ENCODE assay signal across 8 cellular contexts in the genomic region with DNA sequence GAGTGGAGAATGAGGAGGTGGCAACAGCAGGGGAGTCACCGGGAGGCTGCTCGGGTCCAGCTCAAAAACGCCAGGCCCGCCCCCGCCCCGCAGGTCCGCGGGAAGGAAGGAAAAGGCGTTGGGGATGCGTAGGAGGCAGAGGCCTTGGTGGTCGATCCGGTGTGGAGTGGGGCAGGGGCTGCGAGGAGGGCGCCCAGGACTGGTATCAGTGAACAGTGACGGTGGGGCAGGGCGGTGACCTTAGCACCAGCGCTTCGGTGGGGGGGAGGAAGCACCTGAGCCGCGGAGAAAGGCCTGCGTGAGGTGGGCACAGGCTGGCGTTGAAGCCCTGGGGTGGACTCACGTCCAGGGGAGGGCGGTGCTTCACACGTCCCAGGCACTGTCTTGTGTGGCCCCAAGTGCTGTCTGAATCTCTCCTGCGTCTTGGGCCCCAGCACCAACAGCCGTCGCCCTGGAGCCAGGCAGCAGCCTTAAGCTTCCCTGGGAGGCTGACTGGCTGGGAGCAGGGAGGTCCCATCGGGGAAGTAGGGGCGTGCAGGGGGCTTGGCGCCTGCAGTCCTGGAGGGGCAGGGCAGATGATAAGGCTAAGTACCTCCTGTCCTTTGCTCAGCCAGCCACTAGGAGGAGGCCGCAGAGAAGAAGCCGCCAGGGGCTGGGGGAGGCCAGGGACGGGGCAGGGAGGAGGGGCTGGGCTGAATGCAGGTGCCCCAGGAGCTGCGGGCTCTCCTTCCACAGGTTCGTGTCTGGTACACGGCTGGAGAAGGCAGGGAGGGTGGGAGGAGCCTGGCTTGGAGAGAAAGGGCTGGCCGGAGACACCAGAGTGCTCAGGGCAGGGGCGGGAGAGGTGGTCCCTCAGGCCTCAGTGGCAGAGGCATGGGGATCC. TPM values are rescaled to one million over a fixed set of nuclear protein-coding genes. Genes with fewer than 3 reads are reported as not detected.
DNase-seq lines count a peak whose midpoint lies in the region; ATAC-seq and TF ChIP-seq lines count a peak whose summit lies in the region.

No MANE protein-coding gene starts in this region.

- peaks cover 18% of the 10 kb centered on the region for H3K4me1 ChIP-seq in BLaER1
- peaks cover 6% of the 10 kb centered on the region for H3K4me1 ChIP-seq in HEK293 (ENCODE audit: control insufficient read depth, insufficient read depth, low read length)
- no peaks in the 10 kb centered on the region for H3K4me1 ChIP-seq in OCI-LY3 (ENCODE audit: low read length)
- peaks cover 6 to 15% of the 10 kb centered on the region in 2 experiments for H3K4me1 ChIP-seq in trophoblast cell (ENCODE audit: control insufficient read depth in 1 of 2, insufficient read depth in 2 of 2, low read length in 2 of 2)

- peaks cover 5% of the 10 kb centered on the region for H3K36me3 Mint-ChIP-seq in activated T-helper 2 cell treated with anti-CD3 and anti-CD28 coated beads, Interferon-gamma antibody, Interleukin-2, Interleukin-4, amounts not matched to agents 10 μg/mL and 5 μg/mL and 100 μg/mL, durations not matched to agents 14 hours and 24 hours and 36 hours (ENCODE audit: low read depth)

- H3K79me2 ChIP-seq in OCI-LY3 (ENCODE audit: low read length) (no peaks in the 10 kb centered on the region), trophoblast cell (ENCODE audit: control insufficient read depth, insufficient read depth, low read length, poor library complexity) (no peaks in the 10 kb centered on the region)

- POLR2A ChIA-PET in HEK293 (lab: Yijun Ruan, JAX) = interaction anchor here (1.1 to 1.8 kb wide), 3 partner anchors 27 to 75 kb away, joined by 4 to 9 read pairs (median 7); a partner anchor contains a TSS

- H2AFZ ChIP-seq in OCI-LY3 (ENCODE audit: low read depth, low read length) = 0 out of 2 replicates have a peak overlapping the region, but pooled peaks have one; percentile 39
- H2AFZ ChIP-seq in trophoblast cell (ENCODE audit: insufficient read depth, low read length, poor library complexity) = peak overlapping the region; percentile 53

- peaks cover 10% of the 10 kb centered on the region for H3K9me3 Mint-ChIP-seq in activated T-helper 2 cell treated with anti-CD3 and anti-CD28 coated beads, Interferon-gamma antibody, Interleukin-2, Interleukin-4, amounts not matched to agents 10 μg/mL and 5 μg/mL and 100 μg/mL, durations not matched to agents 14 hours and 24 hours and 36 hours

- H2AK5ac ChIP-seq in trophoblast cell (ENCODE audit: low read length) = no peak overlapping the region

- peak overlapping the region; percentile 5 for H3K14ac ChIP-seq in trophoblast cell (ENCODE audit: low read length)

- H3K4me2 ChIP-seq in BLaER1 (peak overlapping the region; percentile 83), OCI-LY3 (ENCODE audit: low read length) (peak overlapping the region; percentile 43), trophoblast cell (ENCODE audit: low read length) (peak overlapping the region; percentile 70)

- H3K4me3 Mint-ChIP-seq in activated T-helper 2 cell treated with anti-CD3 and anti-CD28 coated beads, Interferon-gamma antibody, Interleukin-2, Interleukin-4, amounts not matched to agents 10 μg/mL and 5 μg/mL and 100 μg/mL, durations not matched to agents 14 hours and 24 hours and 36 hours (ENCODE audit: low read depth) = peak overlapping the region; percentile 53

- no peaks in the 10 kb centered on the region for H3K9me3 ChIP-seq in BLaER1
- H3K9me3 ChIP-seq in HEK293 (ENCODE audit: control insufficient read depth, insufficient read depth, low read depth, low read length) = no peaks in the 10 kb centered on the region
- no peaks in the 10 kb centered on the region for H3K9me3 ChIP-seq in OCI-LY3 (ENCODE audit: insufficient read depth, low read length)
- H3K9me3 ChIP-seq in trophoblast cell (ENCODE audit: insufficient read depth, low read depth, low read length) = no peaks in the 10 kb centered on the region

- no peak overlapping the region for H3K27ac Mint-ChIP-seq in activated T-helper 2 cell treated with anti-CD3 and anti-CD28 coated beads, Interferon-gamma antibody, Interleukin-2, Interleukin-4, amounts not matched to agents 10 μg/mL and 5 μg/mL and 100 μg/mL, durations not matched to agents 14 hours and 24 hours and 36 hours

- H3K27ac ChIP-seq in BLaER1 (no peak overlapping the region), HEK293 (ENCODE audit: extremely low read depth, low read depth, low read length) (no peak overlapping the region), OCI-LY3 (ENCODE audit: low read length) (no peak overlapping the region), trophoblast cell (ENCODE audit: low read depth, low read length) (no peak overlapping the region)

- peak overlapping the region; percentile 28 for H4K91ac ChIP-seq in trophoblast cell (ENCODE audit: low read depth, low read length)

- H2BK120ac ChIP-seq in trophoblast cell (ENCODE audit: insufficient read depth, low read length, poor library complexity) = no peak overlapping the region

- no peak overlapping the region for H2BK5ac ChIP-seq in trophoblast cell (ENCODE audit: low read depth, low read length, poor library complexity)

- intact Hi-C loops in activated T-helper 2 cell treated with anti-CD3 and anti-CD28 coated beads, Interferon-gamma antibody, Interleukin-2, Interleukin-4, amounts not matched to agents 10 μg/mL and 5 μg/mL and 100 μg/mL, durations not matched to agents 14 hours and 24 hours and 36 hours (cut with micrococcal nuclease) = loop anchor here (5.0 kb wide), 1 partner anchor 75 kb away; a partner anchor contains a TSS

- H3K23ac ChIP-seq in trophoblast cell (ENCODE audit: low read length) = no peak overlapping the region

- peaks cover 11% of the 10 kb centered on the region for H3K4me1 Mint-ChIP-seq in activated T-helper 2 cell treated with anti-CD3 and anti-CD28 coated beads, Interferon-gamma antibody, Interleukin-2, Interleukin-4, amounts not matched to agents 10 μg/mL and 5 μg/mL and 100 μg/mL, durations not matched to agents 14 hours and 24 hours and 36 hours (ENCODE audit: low read depth)

- peak overlapping the region; percentile 69 for H3K4me3 ChIP-seq in BLaER1
- peak overlapping the region; percentile 41; the same call in 1 of the 2 replicates for H3K4me3 ChIP-seq in HEK293 (ENCODE audit: low read depth, low read length)
- H3K4me3 ChIP-seq in OCI-LY3 (ENCODE audit: low read length) = no peak overlapping the region
- H3K4me3 ChIP-seq in trophoblast cell (ENCODE audit: low read depth, low read length) = no peak overlapping the region

- no peak overlapping the region for H2BK12ac ChIP-seq in trophoblast cell (ENCODE audit: low read length)

- peaks cover 6% of the 10 kb centered on the region for H3K79me1 ChIP-seq in trophoblast cell (ENCODE audit: low read length)

- ATAC-seq in HG02970 (IDR thresholded peaks at IDR 0.05; ENCODE audit: low FRiP score, unreplicated experiment) = no peak

- no peak overlapping the region for H3K18ac ChIP-seq in trophoblast cell (ENCODE audit: low read length)

- H4K20me1 ChIP-seq in BLaER1 (peaks cover 7% of the 10 kb centered on the region; the same call in 1 of the 2 replicates), OCI-LY3 (ENCODE audit: insufficient read depth, low read length) (no peaks in the 10 kb centered on the region)

- CTCF ChIA-PET in HEK293 (lab: Yijun Ruan, JAX) = interaction anchor here (0.5 to 3.5 kb wide), 17 partner anchors 16 to 208 kb away, joined by 3 to 57 read pairs (median 4); a partner anchor contains a TSS

- peak overlapping the region; percentile 4 for H4K12ac ChIP-seq in trophoblast cell (ENCODE audit: low read depth, low read length)

- peaks cover 23% of the 10 kb centered on the region for H3K27me3 ChIP-seq in BLaER1
- no peaks in the 10 kb centered on the region for H3K27me3 ChIP-seq in OCI-LY3 (ENCODE audit: low read depth, low read length)
- peaks cover 4% of the 10 kb centered on the region for H3K27me3 ChIP-seq in trophoblast cell (ENCODE audit: insufficient read depth, low read length)

- H3K27me3 Mint-ChIP-seq in activated T-helper 2 cell treated with anti-CD3 and anti-CD28 coated beads, Interferon-gamma antibody, Interleukin-2, Interleukin-4, amounts not matched to agents 10 μg/mL and 5 μg/mL and 100 μg/mL, durations not matched to agents 14 hours and 24 hours and 36 hours (ENCODE audit: low read depth) = peaks cover 29% of the 10 kb centered on the region

- DNase-seq in activated T-helper 2 cell treated with anti-CD3 and anti-CD28 coated beads, Interferon-gamma antibody, Interleukin-2, Interleukin-4, amounts not matched to agents 10 μg/mL and 5 μg/mL and 100 μg/mL, durations not matched to agents 14 hours and 24 hours and 36 hours (ENCODE audit: low spot score) = peak; percentile 41
- peak; percentile 75 for DNase-seq in germinal center (ENCODE audit: low spot score)
- peak; percentile 74 to 79 for DNase-seq in trophoblast cell
- DNase-seq in NCI-H1436 (lab: John Stamatoyannopoulos, UW) = no peak

- TF ChIP-seq CTCF in HEK293 (tag by site-specific recombination; IDR thresholded peaks at IDR 0.05) = peak; percentile 80
- TF ChIP-seq CTCF in OCI-LY3 (IDR thresholded peaks at IDR 0.05; ENCODE audit: low read depth, low read length) = peak; percentile 29; the same call in 1 of the 2 replicates

- no CpG with 5 or more reads among the region's 39 CpGs for WGBS in trophoblast cell (ENCODE audit: extremely low coverage, insufficient coverage, insufficient read length)

- H3K36me3 ChIP-seq in BLaER1 = no peaks in the 10 kb centered on the region; the same call in 1 of the 2 replicates
- H3K36me3 ChIP-seq in HEK293 (ENCODE audit: control insufficient read depth in 2 of 2, insufficient read depth in 1 of 2, low read length in 2 of 2) = no peaks in the 10 kb centered on the region
- no peaks in the 10 kb centered on the region for H3K36me3 ChIP-seq in OCI-LY3 (replicated peaks; ENCODE audit: low read depth, low read length)
- H3K36me3 ChIP-seq in trophoblast cell (ENCODE audit: control insufficient read depth in 1 of 2, insufficient read depth in 2 of 2, low read length in 2 of 2) = no peaks in the 10 kb centered on the region

- H3K9ac ChIP-seq in BLaER1 = peak overlapping the region; percentile 31; the same call in 1 of the 2 replicates
- H3K9ac ChIP-seq in OCI-LY3 (ENCODE audit: low read length) = no peak overlapping the region
- no peak overlapping the region for H3K9ac ChIP-seq in trophoblast cell (ENCODE audit: low read length)

- peak overlapping the region; percentile 59 for H4K8ac ChIP-seq in trophoblast cell (ENCODE audit: low read depth, low read length)

- peak overlapping the region; percentile 2 for H3K4ac ChIP-seq in trophoblast cell (ENCODE audit: low read depth, low read length)

RNA-seq across cellular contexts. Expression of a gene that starts 26.5 kb away (rescaled TPM):
- total RNA-seq in activated T-helper 2 cell treated with anti-CD3 and anti-CD28 coated beads, Interferon-gamma antibody, Interleukin-2, Interleukin-4, amounts not matched to agents 10 μg/mL and 5 μg/mL and 100 μg/mL, durations not matched to agents 14 hours and 24 hours and 36 hours = 5.2 and 5.4 TPM in 2 replicates
- polyA plus RNA-seq in trophoblast cell (2013) = 4.6 and 4.7 TPM in 2 replicates

RNA-seq across cellular contexts. Expression of a gene that starts 31.9 kb away (rescaled TPM):
- 145 TPM in 2 replicates for total RNA-seq in activated T-helper 2 cell treated with anti-CD3 and anti-CD28 coated beads, Interferon-gamma antibody, Interleukin-2, Interleukin-4, amounts not matched to agents 10 μg/mL and 5 μg/mL and 100 μg/mL, durations not matched to agents 14 hours and 24 hours and 36 hours
- 175 TPM in 2 replicates for polyA plus RNA-seq in trophoblast cell (2013)

RNA-seq across cellular contexts. Expression of a gene that starts 37.7 kb away (rescaled TPM):
- total RNA-seq in activated T-helper 2 cell treated with anti-CD3 and anti-CD28 coated beads, Interferon-gamma antibody, Interleukin-2, Interleukin-4, amounts not matched to agents 10 μg/mL and 5 μg/mL and 100 μg/mL, durations not matched to agents 14 hours and 24 hours and 36 hours = 8.5 TPM in 2 replicates
- 34.1 and 36.0 TPM in 2 replicates for polyA plus RNA-seq in trophoblast cell (2013)

Comparison
In these comparisons a context has a peak if more than half of its experiments do, and no peak if none do; other contexts are left out.
1. H3K4me3 ChIP-seq: peak in BLaER1 (single experiment) and HEK293 (single experiment); none in OCI-LY3 (single experiment) and trophoblast cell (single experiment).
2. Peak in every context shown above with its lines, with median percentiles within 50 percentile points of each other: H3K4me2 ChIP-seq.